ENCODE assay signal across 1 cellular context in the genomic region with DNA sequence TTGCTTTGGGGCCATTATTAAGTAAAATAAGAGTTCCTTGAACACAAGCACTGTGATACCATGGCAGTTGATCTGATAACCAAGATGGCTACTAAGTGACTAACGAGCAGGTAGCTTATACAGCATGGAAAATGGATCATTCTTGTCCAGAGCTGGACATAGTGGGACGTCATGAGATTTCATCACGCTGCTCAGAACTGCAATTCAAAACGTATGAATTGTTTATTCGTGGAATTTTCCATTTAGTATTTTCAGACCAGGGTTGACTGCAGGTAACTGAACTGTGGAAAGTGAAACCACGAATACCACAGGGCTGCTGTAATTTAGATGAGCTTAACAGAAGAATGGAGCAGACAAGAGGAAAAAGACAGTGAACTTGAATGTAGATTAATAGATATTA.
TF ChIP-seq lines count a peak whose summit lies in the region.

No MANE protein-coding gene starts in this region.

TF ChIP-seq in GM23338, 12 proteins besides CTCF, POLR2A, EP300 and RAD21 (continued from another document):
- TF ChIP-seq, protein P1, sequence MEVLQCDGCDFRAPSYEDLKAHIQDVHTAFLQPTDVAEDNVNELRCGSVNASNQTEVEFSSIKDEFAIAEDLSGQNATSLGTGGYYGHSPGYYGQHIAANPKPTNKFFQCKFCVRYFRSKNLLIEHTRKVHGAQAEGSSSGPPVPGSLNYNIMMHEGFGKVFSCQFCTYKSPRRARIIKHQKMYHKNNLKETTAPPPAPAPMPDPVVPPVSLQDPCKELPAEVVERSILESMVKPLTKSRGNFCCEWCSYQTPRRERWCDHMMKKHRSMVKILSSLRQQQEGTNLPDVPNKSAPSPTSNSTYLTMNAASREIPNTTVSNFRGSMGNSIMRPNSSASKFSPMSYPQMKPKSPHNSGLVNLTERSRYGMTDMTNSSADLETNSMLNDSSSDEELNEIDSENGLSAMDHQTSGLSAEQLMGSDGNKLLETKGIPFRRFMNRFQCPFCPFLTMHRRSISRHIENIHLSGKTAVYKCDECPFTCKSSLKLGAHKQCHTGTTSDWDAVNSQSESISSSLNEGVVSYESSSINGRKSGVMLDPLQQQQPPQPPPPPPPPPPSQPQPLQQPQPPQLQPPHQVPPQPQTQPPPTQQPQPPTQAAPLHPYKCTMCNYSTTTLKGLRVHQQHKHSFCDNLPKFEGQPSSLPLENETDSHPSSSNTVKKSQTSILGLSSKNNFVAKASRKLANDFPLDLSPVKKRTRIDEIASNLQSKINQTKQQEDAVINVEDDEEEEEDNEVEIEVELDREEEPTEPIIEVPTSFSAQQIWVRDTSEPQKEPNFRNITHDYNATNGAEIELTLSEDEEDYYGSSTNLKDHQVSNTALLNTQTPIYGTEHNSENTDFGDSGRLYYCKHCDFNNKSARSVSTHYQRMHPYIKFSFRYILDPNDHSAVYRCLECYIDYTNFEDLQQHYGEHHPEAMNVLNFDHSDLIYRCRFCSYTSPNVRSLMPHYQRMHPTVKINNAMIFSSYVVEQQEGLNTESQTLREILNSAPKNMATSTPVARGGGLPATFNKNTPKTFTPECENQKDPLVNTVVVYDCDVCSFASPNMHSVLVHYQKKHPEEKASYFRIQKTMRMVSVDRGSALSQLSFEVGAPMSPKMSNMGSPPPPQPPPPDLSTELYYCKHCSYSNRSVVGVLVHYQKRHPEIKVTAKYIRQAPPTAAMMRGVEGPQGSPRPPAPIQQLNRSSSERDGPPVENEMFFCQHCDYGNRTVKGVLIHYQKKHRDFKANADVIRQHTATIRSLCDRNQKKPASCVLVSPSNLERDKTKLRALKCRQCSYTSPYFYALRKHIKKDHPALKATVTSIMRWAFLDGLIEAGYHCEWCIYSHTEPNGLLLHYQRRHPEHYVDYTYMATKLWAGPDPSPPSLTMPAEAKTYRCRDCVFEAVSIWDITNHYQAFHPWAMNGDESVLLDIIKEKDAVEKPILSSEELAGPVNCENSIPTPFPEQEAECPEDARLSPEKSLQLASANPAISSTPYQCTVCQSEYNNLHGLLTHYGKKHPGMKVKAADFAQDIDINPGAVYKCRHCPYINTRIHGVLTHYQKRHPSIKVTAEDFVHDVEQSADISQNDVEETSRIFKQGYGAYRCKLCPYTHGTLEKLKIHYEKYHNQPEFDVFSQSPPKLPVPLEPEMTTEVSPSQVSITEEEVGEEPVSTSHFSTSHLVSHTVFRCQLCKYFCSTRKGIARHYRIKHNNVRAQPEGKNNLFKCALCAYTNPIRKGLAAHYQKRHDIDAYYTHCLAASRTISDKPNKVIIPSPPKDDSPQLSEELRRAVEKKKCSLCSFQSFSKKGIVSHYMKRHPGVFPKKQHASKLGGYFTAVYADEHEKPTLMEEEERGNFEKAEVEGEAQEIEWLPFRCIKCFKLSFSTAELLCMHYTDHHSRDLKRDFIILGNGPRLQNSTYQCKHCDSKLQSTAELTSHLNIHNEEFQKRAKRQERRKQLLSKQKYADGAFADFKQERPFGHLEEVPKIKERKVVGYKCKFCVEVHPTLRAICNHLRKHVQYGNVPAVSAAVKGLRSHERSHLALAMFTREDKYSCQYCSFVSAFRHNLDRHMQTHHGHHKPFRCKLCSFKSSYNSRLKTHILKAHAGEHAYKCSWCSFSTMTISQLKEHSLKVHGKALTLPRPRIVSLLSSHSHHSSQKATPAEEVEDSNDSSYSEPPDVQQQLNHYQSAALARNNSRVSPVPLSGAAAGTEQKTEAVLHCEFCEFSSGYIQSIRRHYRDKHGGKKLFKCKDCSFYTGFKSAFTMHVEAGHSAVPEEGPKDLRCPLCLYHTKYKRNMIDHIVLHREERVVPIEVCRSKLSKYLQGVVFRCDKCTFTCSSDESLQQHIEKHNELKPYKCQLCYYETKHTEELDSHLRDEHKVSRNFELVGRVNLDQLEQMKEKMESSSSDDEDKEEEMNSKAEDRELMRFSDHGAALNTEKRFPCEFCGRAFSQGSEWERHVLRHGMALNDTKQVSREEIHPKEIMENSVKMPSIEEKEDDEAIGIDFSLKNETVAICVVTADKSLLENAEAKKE (CRISPR knock-in tag; IDR thresholded peaks at IDR 0.05): no peak
- TF ChIP-seq REST (IDR thresholded peaks at IDR 0.05; ENCODE audit: unreplicated experiment) (no peak), ZNF114 (CRISPR knock-in tag; IDR thresholded peaks at IDR 0.05) (no peak), STAT1 (IDR thresholded peaks at IDR 0.05; ENCODE audit: unreplicated experiment) (no peak), EZH2 (IDR thresholded peaks at IDR 0.05; ENCODE audit: low read depth, unreplicated experiment) (no peak), CREB1 (CRISPR knock-in tag; IDR thresholded peaks at IDR 0.05; ENCODE audit: low read depth) (no peak), ZNF331 (CRISPR knock-in tag; IDR thresholded peaks at IDR 0.05; ENCODE audit: low read depth) (no peak), NANOG (IDR thresholded peaks at IDR 0.05; ENCODE audit: borderline replicate concordance) (no peak), JUNB (IDR thresholded peaks at IDR 0.05; ENCODE audit: unreplicated experiment) (no peak), POLR2AphosphoS5 (IDR thresholded peaks at IDR 0.05; ENCODE audit: low read depth) (no peak), ETS1 (IDR thresholded peaks at IDR 0.05) (no peak)
